24 cellular contexts compared by ENCODE assay signal in genomic region chr1:2833454-2834145, GRCh38.
"Had no signal": no experiment of that assay in that cellular context is flagged by ENCODE, and none has a peak within 500 bp of the region (broad histone marks: within the 10 kb centered on the region; RNA-seq: fewer than 3 reads in every experiment).

No MANE protein-coding gene starts in this region.

- H3K36me3 ChIP-seq: esophagus squamous epithelium, ovary, right lobe of liver, thoracic aorta, tibial nerve, upper lobe of left lung had no signal

- H3K9me3 Mint-ChIP-seq: effector memory CD8-positive, alpha-beta T cell; immature natural killer cell; memory B cell; natural killer cell treated with Interleukin-12 subunit alpha and Interleukin-12 subunit beta and Interleukin-15 and Interleukin-18, amount 100 ng/mL, for 72 hours; stimulated activated naive CD8-positive, alpha-beta T cell treated with anti-CD3 and anti-CD28 coated beads, Interleukin-15, Interleukin-2, amounts not matched to agents 100 ng/mL and 50 ng/mL, for 24 hours had no signal

- H3K4me1 ChIP-seq: esophagus squamous epithelium, psoas muscle, right lobe of liver, tibial nerve, upper lobe of left lung had no signal

- H3K9me3 ChIP-seq: esophagus squamous epithelium, ovary, psoas muscle, right lobe of liver, thoracic aorta had no signal

- H3K27me3 Mint-ChIP-seq: natural killer cell treated with Interleukin-12 subunit alpha and Interleukin-12 subunit beta and Interleukin-15 and Interleukin-18, amount 100 ng/mL, for 72 hours; stimulated activated naive B cell treated with anti-CD40 and anti-IgM and Interleukin-4, amounts not matched to agents 10 μg/mL and 1 μg/mL and 100 μg/mL, for 72 hours; stimulated activated naive CD8-positive, alpha-beta T cell treated with anti-CD3 and anti-CD28 coated beads, Interleukin-15, Interleukin-2, amounts not matched to agents 100 ng/mL and 50 ng/mL, for 24 hours had no signal

- H3K4me3 ChIP-seq: esophagus squamous epithelium, lung, ovary, psoas muscle, right lobe of liver, thoracic aorta, tibial nerve, upper lobe of left lung had no signal

- H3K27ac Mint-ChIP-seq: effector memory CD8-positive, alpha-beta T cell; immature natural killer cell; memory B cell; natural killer cell treated with Interleukin-12 subunit alpha and Interleukin-12 subunit beta and Interleukin-15 and Interleukin-18, amount 100 ng/mL, for 72 hours; stimulated activated naive B cell treated with anti-CD40 and anti-IgM and Interleukin-4, amounts not matched to agents 10 μg/mL and 1 μg/mL and 100 μg/mL, for 72 hours; stimulated activated naive CD8-positive, alpha-beta T cell treated with anti-CD3 and anti-CD28 coated beads, Interleukin-15, Interleukin-2, amounts not matched to agents 100 ng/mL and 50 ng/mL, for 24 hours had no signal

- DNase-seq: cortex of kidney; effector memory CD8-positive, alpha-beta T cell; erythroblast; esophagus squamous epithelium; foreskin melanocyte; hypothalamus; immature natural killer cell; islet precursor cell; left ventricle myocardium superior; ovary; small intestine; stimulated activated CD4-positive, alpha-beta T cell treated with anti-CD3 and anti-CD28 coated beads, Interleukin-15, amount 100 ng/mL, for 24 hours; stimulated activated CD4-positive, alpha-beta T cell treated with anti-CD3 and anti-CD28 coated beads, Interleukin-2, amount 100 ng/mL, for 48 hours; stimulated activated naive B cell treated with anti-CD40 and anti-IgM and Interleukin-4, amounts not matched to agents 10 μg/mL and 1 μg/mL and 100 μg/mL, for 72 hours had no signal

- H3K4me1 Mint-ChIP-seq: immature natural killer cell; memory B cell; neural crest cell; stimulated activated naive B cell treated with anti-CD40 and anti-IgM and Interleukin-4, amounts not matched to agents 10 μg/mL and 1 μg/mL and 100 μg/mL, for 72 hours had no signal

- H3K4me3 Mint-ChIP-seq: effector memory CD8-positive, alpha-beta T cell; immature natural killer cell; memory B cell; natural killer cell treated with Interleukin-12 subunit alpha and Interleukin-12 subunit beta and Interleukin-15 and Interleukin-18, amount 100 ng/mL, for 72 hours; neural crest cell; stimulated activated naive B cell treated with anti-CD40 and anti-IgM and Interleukin-4, amounts not matched to agents 10 μg/mL and 1 μg/mL and 100 μg/mL, for 72 hours; stimulated activated naive CD8-positive, alpha-beta T cell treated with anti-CD3 and anti-CD28 coated beads, Interleukin-15, Interleukin-2, amounts not matched to agents 100 ng/mL and 50 ng/mL, for 24 hours had no signal

- ATAC-seq: effector memory CD8-positive, alpha-beta T cell; left ventricle myocardium superior; psoas muscle; right lobe of liver; stimulated activated naive B cell treated with anti-CD40 and anti-IgM and Interleukin-4, amounts not matched to agents 10 μg/mL and 1 μg/mL and 100 μg/mL, for 72 hours had no signal

- H3K27me3 ChIP-seq: ovary, right lobe of liver, tibial nerve, upper lobe of left lung had no signal

- H3K36me3 Mint-ChIP-seq: immature natural killer cell; memory B cell; natural killer cell treated with Interleukin-12 subunit alpha and Interleukin-12 subunit beta and Interleukin-15 and Interleukin-18, amount 100 ng/mL, for 72 hours had no signal

- H3K27ac ChIP-seq: esophagus squamous epithelium, ovary, psoas muscle, right lobe of liver, thoracic aorta, tibial nerve, upper lobe of left lung had no signal
